In genomic region chr5:151051066-151051930, GRCh38 we compare ENCODE assay signal across 8 cellular contexts. TPM values are rescaled to one million over a fixed set of nuclear protein-coding genes. Genes with fewer than 3 reads are reported as not detected.
A peak's percentile ranks its signal among the peaks of the same experiment; 100 is the strongest.
DNase-seq lines count a peak whose midpoint lies in the region; ATAC-seq, FAIRE-seq and TF ChIP-seq lines count a peak whose summit lies in the region.

No MANE protein-coding gene starts in this region.

- in situ Hi-C loops in mammary epithelial cell (cut with MboI; ENCODE audit: low sequenced_read_pairs in 2 of 2): loop anchor here (5.0 kb wide), 1 partner anchor 66 kb away; no protein-coding TSS in a partner anchor

- CTCF ChIA-PET in GM10248 (lab: Yijun Ruan, JAX) (interaction anchor here (0.7 to 9.7 kb wide), 42 partner anchors 9 to 493 kb away, joined by 3 to 325 read pairs (median 5); partner anchors contain the start of genes ANXA6, CCDC69, RBM22 and TNIP1), mammary epithelial cell (lab: Charles Lee; ENCODE audit: low non-redundant PET) (interaction anchor here (0.5 to 1.5 kb wide), 7 partner anchors 9 to 601 kb away, joined by 3 to 30 read pairs (median 5); no protein-coding TSS in a partner anchor)

- peaks cover 49% of the 10 kb centered on the region for H3K36me3 ChIP-seq in mammary epithelial cell (ENCODE audit: insufficient read depth, low read length)
- H3K36me3 ChIP-seq in keratinocyte (ENCODE audit: control insufficient read depth in 2 of 2, extremely low read depth in 1 of 2, insufficient read depth in 2 of 2, low read length in 2 of 2): peaks cover 44 to 75% of the 10 kb centered on the region in 2 experiments

- H3K27me3 ChIP-seq in mammary epithelial cell (ENCODE audit: insufficient read depth, low read length) (no peaks in the 10 kb centered on the region), keratinocyte (ENCODE audit: control insufficient read depth, extremely low read depth, insufficient read depth, low read length) (no peaks in the 10 kb centered on the region)

- dilution Hi-C loops in mammary epithelial cell (cut with HindIII; ENCODE audit: low sequenced_read_pairs) (no loop called here), keratinocyte (cut with MboI; ENCODE audit: extremely low pct_ligation_motif_present, low sequenced_read_pairs) (no loop called here)

- H3K4me2 ChIP-seq in mammary epithelial cell (ENCODE audit: insufficient read depth, low read depth, low read length) (no peak overlapping the region), keratinocyte (ENCODE audit: control insufficient read depth, extremely low read depth, insufficient read depth, low read depth, low read length) (no peak overlapping the region)

- no peak overlapping the region for H3K4me3 ChIP-seq in WI38 (ENCODE audit: low read depth, low read length)
- H3K4me3 ChIP-seq in mammary epithelial cell (replicated peaks in 1 of 3; ENCODE audit: insufficient read depth in 1 of 3, low read depth in 2 of 3, low read length in 3 of 3): no peak overlapping the region
- no peak overlapping the region for H3K4me3 ChIP-seq in keratinocyte (ENCODE audit: control insufficient read depth in 2 of 3, extremely low read depth in 1 of 3, insufficient read depth in 2 of 3, low read depth in 1 of 3, low read length in 3 of 3)

- H3K4me1 ChIP-seq in mammary epithelial cell (ENCODE audit: insufficient read depth, low read length) (no peaks in the 10 kb centered on the region), keratinocyte (ENCODE audit: control insufficient read depth, extremely low read depth, insufficient read depth, low read length) (no peaks in the 10 kb centered on the region)

- H3K27ac ChIP-seq in mammary epithelial cell (ENCODE audit: insufficient read depth, low read depth, low read length): no peak overlapping the region
- H3K27ac ChIP-seq in keratinocyte (ENCODE audit: control insufficient read depth, insufficient read depth, low read length): no peak overlapping the region

- ATAC-seq in HG03095 (IDR thresholded peaks at IDR 0.05; ENCODE audit: unreplicated experiment): no peak

- intact Hi-C loops in mammary epithelial cell (cut with micrococcal nuclease): loop anchor here (1.0 to 2.0 kb wide), 4 partner anchors 30 to 114 kb away; partner anchors contain the start of gene TNIP1

- DNase-seq in GM10248 (ENCODE audit: extremely low spot score) (peak; percentile 79), HCEC 1CT (peak; percentile 70), NCI-H1092 (lab: John Stamatoyannopoulos, UW) (peak; percentile 12), mammary epithelial cell (peak; percentile 51), keratinocyte (ENCODE audit: low read depth, low spot score) (no peak)
- DNase-seq in stimulated activated CD4-positive, alpha-beta T cell treated with anti-CD3 and anti-CD28 coated beads, Interleukin-1b, Interleukin-23, amount 100 ng/mL, for 4 hours (ENCODE audit: low read depth in 2 of 2): peak; percentile 60 to 65

- no TSS peak for BruUV-seq in mammary epithelial cell (replicated peaks; lab: Mats Ljungman, UMichigan)

- H3K9me3 ChIP-seq in mammary epithelial cell (replicated peaks; ENCODE audit: insufficient read depth, low read length) (no peaks in the 10 kb centered on the region), keratinocyte (ENCODE audit: control insufficient read depth, low read depth, low read length) (no peaks in the 10 kb centered on the region)

- H3K9me1 ChIP-seq in keratinocyte (ENCODE audit: control insufficient read depth, extremely low read depth, insufficient read depth, low read length): no peaks in the 10 kb centered on the region

- H3K9ac ChIP-seq in mammary epithelial cell (ENCODE audit: insufficient read depth, low read length): no peak overlapping the region
- H3K9ac ChIP-seq in keratinocyte (ENCODE audit: control insufficient read depth, extremely low read depth, insufficient read depth, low read length): no peak overlapping the region

- TF ChIP-seq CTCF in GM10248 (IDR thresholded peaks at IDR 0.05; ENCODE audit: control extremely low read depth, extremely low read depth, low read depth, missing control alignments) (peak; percentile 76), WI38 (IDR thresholded peaks at IDR 0.05; ENCODE audit: low read depth, low read length) (peak; percentile 88), mammary epithelial cell (conservative IDR thresholded peaks at IDR 0.05 in 1 of 2, IDR thresholded peaks at IDR 0.05 in 1 of 2; ENCODE audit: extremely low read depth in 1 of 2, insufficient read depth in 1 of 2, low read depth in 1 of 2, low read length in 2 of 2) (peak; percentile 83 to 85), keratinocyte (optimal IDR thresholded peaks at IDR 0.05 in 1 of 3, IDR thresholded peaks at IDR 0.05 in 1 of 3, conservative IDR thresholded peaks at IDR 0.05 in 1 of 3; ENCODE audit: extremely low read depth in 1 of 3, insufficient read depth in 2 of 3, low read length in 3 of 3) (peak; percentile 84 to 91 (median 87))

- H4K20me1 ChIP-seq in mammary epithelial cell (ENCODE audit: insufficient read depth, low read length): no peaks in the 10 kb centered on the region
- peaks cover 3% of the 10 kb centered on the region for H4K20me1 ChIP-seq in keratinocyte (ENCODE audit: control insufficient read depth, extremely low read depth, insufficient read depth, low read length)

- 74% methylated on average over 6 of the region's 6 CpGs for WGBS in mammary epithelial cell (ENCODE audit: low coverage, missing lambda C conversion rate)

- H3K79me2 ChIP-seq in mammary epithelial cell (ENCODE audit: insufficient read depth, low read length) (peaks cover 22% of the 10 kb centered on the region), keratinocyte (ENCODE audit: control insufficient read depth, insufficient read depth, low read length) (no peaks in the 10 kb centered on the region)

- POLR2A ChIA-PET in GM10248 (lab: Yijun Ruan, JAX): interaction anchor here (1.2 kb wide), 1 partner anchor 201 kb away, joined by 3 read pairs; the partner anchor contains the start of gene GM2A

- no peak for FAIRE-seq in keratinocyte (lab: Jason Lieb, UNC)

- H2AFZ ChIP-seq in mammary epithelial cell (ENCODE audit: low read depth, low read length): no peak overlapping the region
- H2AFZ ChIP-seq in keratinocyte (ENCODE audit: control insufficient read depth, low read length): no peak overlapping the region

RNA-seq across cellular contexts. Expression of gene TNIP1, which starts 29.5 kb away (rescaled TPM):
- total RNA-seq in mammary epithelial cell: 100 to 1,000 TPM in 1 of 2 donors, 10 to 100 TPM in 1; 74.3 to 247 TPM
- 118 TPM for polyA plus RNA-seq in mammary epithelial cell
- 137 TPM for polyA minus RNA-seq in mammary epithelial cell
- polyA plus RNA-seq in keratinocyte: 43.4 to 98.3 TPM (median 47.9 TPM) in 3 replicates
- polyA plus RNA-seq in keratinocyte (2011; ENCODE audit: low read depth): 188 TPM
- polyA plus RNA-seq in keratinocyte (2011; cell fraction: cytosol; rRNA removed): 71.4 and 109 TPM in 2 replicates
- polyA plus RNA-seq in keratinocyte (2011; cell fraction: nucleus; rRNA removed): 67.6 and 70.0 TPM in 2 replicates
- polyA plus RNA-seq in keratinocyte (2012; ENCODE audit: low replicate concordance): 63.7 and 120 TPM in 2 replicates
- polyA minus RNA-seq in keratinocyte: 82.8 to 116 TPM (median 88.8 TPM) in 3 replicates
- 146 TPM for polyA minus RNA-seq in keratinocyte (2011; cell fraction: cytosol; rRNA and poly(A)+ RNA removed)
- polyA minus RNA-seq in keratinocyte (2011; cell fraction: nucleus; rRNA and poly(A)+ RNA removed): 54.0 and 61.1 TPM in 2 replicates

RNA-seq across cellular contexts. Expression of gene GPX3, which starts 30.9 kb away (rescaled TPM):
- total RNA-seq in mammary epithelial cell: 1 to 10 TPM in 1 of 2 donors, not detected in 1; 2.7 TPM
- polyA plus RNA-seq in mammary epithelial cell (2.5 TPM), keratinocyte (116 to 139 TPM (median 120 TPM) in 3 replicates)
- polyA minus RNA-seq in mammary epithelial cell (not detected), keratinocyte (81.1 to 249 TPM (median 142 TPM) in 3 replicates)
- polyA plus RNA-seq in keratinocyte (2011; ENCODE audit: low read depth): 13.2 TPM
- 136 and 153 TPM in 2 replicates for polyA plus RNA-seq in keratinocyte (2011; cell fraction: cytosol; rRNA removed)
- 50.9 and 59.3 TPM in 2 replicates for polyA plus RNA-seq in keratinocyte (2011; cell fraction: nucleus; rRNA removed)
- polyA plus RNA-seq in keratinocyte (2012; ENCODE audit: low replicate concordance): 55.1 and 80.1 TPM in 2 replicates
- 69.8 TPM for polyA minus RNA-seq in keratinocyte (2011; cell fraction: cytosol; rRNA and poly(A)+ RNA removed)
- polyA minus RNA-seq in keratinocyte (2011; cell fraction: nucleus; rRNA and poly(A)+ RNA removed): 22.4 and 33.4 TPM in 2 replicates
